In the genomic region with DNA sequence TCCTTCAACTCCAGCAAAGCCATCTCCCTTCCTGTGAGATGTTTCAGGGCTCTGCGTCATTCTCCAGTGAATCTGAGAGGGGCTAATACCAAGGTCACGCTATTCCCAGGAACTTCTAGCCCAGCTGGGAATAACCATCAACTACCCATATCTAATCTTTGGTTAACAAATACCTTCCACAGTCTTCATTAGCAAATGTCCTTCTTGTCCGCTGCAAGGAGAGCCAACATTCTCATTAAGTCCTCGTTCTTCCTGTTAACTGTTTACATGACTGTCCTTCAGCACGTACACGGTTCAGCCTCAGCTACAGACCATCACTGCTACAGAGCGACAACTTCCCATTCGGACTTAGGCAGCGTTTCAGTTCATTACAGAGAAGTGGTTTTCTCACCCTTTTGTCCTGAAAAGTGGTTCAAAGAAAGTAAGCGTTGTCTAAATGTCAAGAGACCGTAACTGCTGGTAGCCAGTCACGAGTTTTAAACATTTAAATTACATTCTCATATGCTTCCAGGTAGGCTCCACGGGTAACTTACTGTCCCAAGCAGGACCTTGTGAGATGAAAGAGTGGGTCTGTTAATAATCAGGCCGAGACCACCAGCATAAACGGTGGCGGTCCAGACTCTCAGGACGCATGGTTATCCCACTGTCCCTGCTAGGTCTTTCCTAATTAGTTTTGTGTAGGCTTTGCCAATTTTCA, we compare ENCODE assay signal across 8 cellular contexts.
DNase-seq lines count a peak whose midpoint lies in the region; ATAC-seq and TF ChIP-seq lines count a peak whose summit lies in the region.

No MANE protein-coding gene starts in this region.

- H3K27ac Mint-ChIP-seq in H9, result peak overlapping the region; percentile 25 to 60 (median 59); a peak in 4 of 7 replicates
- peak overlapping the region; percentile 88 for H3K27ac Mint-ChIP-seq in activated naive CD8-positive, alpha-beta T cell treated with anti-CD3 and anti-CD28 coated beads, Interleukin-2, amount 50 U/mL, for 24 hours

- H3K36me3 ChIP-seq in kidney epithelial cell (ENCODE audit: control insufficient read depth, insufficient read depth, low read length) (no peaks in the 10 kb centered on the region), upper lobe of right lung (no peaks in the 10 kb centered on the region), MG63 (peaks cover 21% of the 10 kb centered on the region)

- no peak overlapping the region for H4K8ac ChIP-seq in H9 (replicated peaks; ENCODE audit: insufficient read length, low read depth, low read length)

- no peak overlapping the region for H3K18ac ChIP-seq in H9 (ENCODE audit: insufficient read length, low read depth, low read length)

- peak; percentile 14 for DNase-seq in COLO829 (ENCODE audit: low spot score)
- DNase-seq in H9, result no peak
- no peak for DNase-seq in activated naive CD8-positive, alpha-beta T cell treated with anti-CD3 and anti-CD28 coated beads, Interleukin-2, amount 50 U/mL, for 24 hours
- no peak for DNase-seq in kidney epithelial cell (ENCODE audit: low read depth)
- DNase-seq in upper lobe of right lung, result no peak
- DNase-seq in RPMI8226, result no peak
- DNase-seq in NCI-H2171 treated with DMSO at 0.1 percent for 48 hours (lab: John Stamatoyannopoulos, UW), result no peak
- DNase-seq in MG63, result no peak

- no peaks in the 10 kb centered on the region for H3K27me3 Mint-ChIP-seq in H9 (ENCODE audit: low read depth)
- no peaks in the 10 kb centered on the region for H3K27me3 Mint-ChIP-seq in activated naive CD8-positive, alpha-beta T cell treated with anti-CD3 and anti-CD28 coated beads, Interleukin-2, amount 50 U/mL, for 24 hours

- H3K4ac ChIP-seq in H9 (ENCODE audit: low read depth, low read length), result no peak overlapping the region

- TF ChIP-seq CTCF in H9 (conservative IDR thresholded peaks at IDR 0.05) (no peak), kidney epithelial cell (IDR thresholded peaks at IDR 0.05; ENCODE audit: insufficient read depth, low read length, poor library complexity, severe bottlenecking) (no peak), upper lobe of right lung (IDR thresholded peaks at IDR 0.05) (no peak)

- peak overlapping the region; percentile 17 for H3K4me3 ChIP-seq in kidney epithelial cell (ENCODE audit: low read depth, low read length)
- H3K4me3 ChIP-seq in upper lobe of right lung, result peak overlapping the region; percentile 38
- no peak overlapping the region for H3K4me3 ChIP-seq in MG63

- H2BK120ac ChIP-seq in H9 (ENCODE audit: low read depth, low read length, poor library complexity, severe bottlenecking), result no peak overlapping the region

- H3K23ac ChIP-seq in H9 (ENCODE audit: insufficient read length, low read depth, low read length), result no peak overlapping the region

- no peak overlapping the region for H4K5ac ChIP-seq in H9 (ENCODE audit: insufficient read length, low read depth, low read length)

- H4K91ac ChIP-seq in H9 (ENCODE audit: insufficient read length, low read depth, low read length), result no peak overlapping the region

- H3K4me1 ChIP-seq in H9 (ENCODE audit: insufficient read depth, low read length), result peaks cover 12% of the 10 kb centered on the region; the same call in 1 of the 2 replicates
- peaks cover 78% of the 10 kb centered on the region for H3K4me1 ChIP-seq in upper lobe of right lung

- H3K9ac ChIP-seq in H9 (ENCODE audit: extremely low read depth, insufficient read length, low read length), result no peak overlapping the region

- no peak overlapping the region for H3K14ac ChIP-seq in H9 (ENCODE audit: insufficient read depth, low read length)

- H3K79me2 ChIP-seq in H9 (ENCODE audit: insufficient read depth, low read length), result peaks cover 36% of the 10 kb centered on the region; the same call in 1 of the 2 replicates

- no peaks in the 10 kb centered on the region for H4K20me1 ChIP-seq in H9 (ENCODE audit: control insufficient read depth, insufficient read depth, insufficient read length)

- peak; percentile 20 for ATAC-seq in activated naive CD8-positive, alpha-beta T cell treated with anti-CD3 and anti-CD28 coated beads, Interleukin-2, amount 50 U/mL, for 24 hours
- peak; percentile 69 for ATAC-seq in upper lobe of right lung

- no peak overlapping the region for H2AK5ac ChIP-seq in H9 (ENCODE audit: insufficient read length, low read length)

- H3K27ac ChIP-seq in H9 (ENCODE audit: insufficient read length, low read depth, low read length) (no peak overlapping the region), upper lobe of right lung (peak overlapping the region; percentile 70)

- no peak overlapping the region for H2BK5ac ChIP-seq in H9 (ENCODE audit: insufficient read length, low read length)

- no peak overlapping the region for H3T11ph ChIP-seq in H9 (ENCODE audit: low read length)

- H3K36me3 Mint-ChIP-seq in H9 (ENCODE audit: insufficient read depth in 1 of 3, low read depth in 3 of 3), result peaks cover 0 to 6% (median 3%) of the 10 kb centered on the region in 3 experiments; a peak in 4 of 7 replicates
- peaks cover 43% of the 10 kb centered on the region for H3K36me3 Mint-ChIP-seq in activated naive CD8-positive, alpha-beta T cell treated with anti-CD3 and anti-CD28 coated beads, Interleukin-2, amount 50 U/mL, for 24 hours (ENCODE audit: low read depth)

- no CpG with 5 or more reads among the region's 17 CpGs for WGBS in H9 (ENCODE audit: extremely low coverage, insufficient read length, low lambda C conversion rate)

- no peaks in the 10 kb centered on the region for H3K23me2 ChIP-seq in H9 (ENCODE audit: insufficient read length, low read depth, low read length, poor library complexity, severe bottlenecking)

- H2BK12ac ChIP-seq in H9 (ENCODE audit: insufficient read length, low read depth, low read length), result no peak overlapping the region

- intact Hi-C loops in upper lobe of right lung (cut with DNase I), result loop anchor here (10.0 kb wide), 1 partner anchor 57 kb away; no protein-coding TSS in a partner anchor

- peaks cover 43 to 48% of the 10 kb centered on the region in 2 experiments for H3K4me1 Mint-ChIP-seq in H9
- H3K4me1 Mint-ChIP-seq in activated naive CD8-positive, alpha-beta T cell treated with anti-CD3 and anti-CD28 coated beads, Interleukin-2, amount 50 U/mL, for 24 hours, result peaks cover 90% of the 10 kb centered on the region

- H3K27me3 ChIP-seq in H9 (ENCODE audit: insufficient read depth, low read length), result no peaks in the 10 kb centered on the region
- H3K27me3 ChIP-seq in kidney epithelial cell (ENCODE audit: control insufficient read depth, insufficient read depth, low read length), result no peaks in the 10 kb centered on the region
- H3K27me3 ChIP-seq in upper lobe of right lung, result no peaks in the 10 kb centered on the region
- no peaks in the 10 kb centered on the region for H3K27me3 ChIP-seq in MG63

- H2BK15ac ChIP-seq in H9 (ENCODE audit: low read depth, low read length), result no peak overlapping the region

- no peak overlapping the region for H3K4me2 ChIP-seq in H9 (ENCODE audit: insufficient read depth, insufficient read length, low read length)

- no peak overlapping the region for H2AFZ ChIP-seq in H9 (ENCODE audit: low read length)

- H3K9me3 Mint-ChIP-seq in H9, result no peaks in the 10 kb centered on the region
- H3K9me3 Mint-ChIP-seq in activated naive CD8-positive, alpha-beta T cell treated with anti-CD3 and anti-CD28 coated beads, Interleukin-2, amount 50 U/mL, for 24 hours, result no peaks in the 10 kb centered on the region

- H3K56ac ChIP-seq in H9 (ENCODE audit: insufficient read length, low read depth, low read length), result no peak overlapping the region

- H3K9me3 ChIP-seq in H9 (ENCODE audit: control insufficient read depth, low read depth, low read length) (no peaks in the 10 kb centered on the region), upper lobe of right lung (no peaks in the 10 kb centered on the region), MG63 (0 out of 2 replicates have a peak, but pooled peaks cover 2% of the 10 kb centered on the region)

- H2BK20ac ChIP-seq in H9 (ENCODE audit: low read depth, low read length, poor library complexity, severe bottlenecking), result no peak overlapping the region

- H3K79me1 ChIP-seq in H9 (ENCODE audit: insufficient read depth, low read depth, low read length, poor library complexity, severe bottlenecking), result peaks cover 12% of the 10 kb centered on the region

- no peak overlapping the region for H3K4me3 Mint-ChIP-seq in H9
- H3K4me3 Mint-ChIP-seq in activated naive CD8-positive, alpha-beta T cell treated with anti-CD3 and anti-CD28 coated beads, Interleukin-2, amount 50 U/mL, for 24 hours, result peak overlapping the region; percentile 50
